ENCODE assay signal across 8 cellular contexts in the genomic region with DNA sequence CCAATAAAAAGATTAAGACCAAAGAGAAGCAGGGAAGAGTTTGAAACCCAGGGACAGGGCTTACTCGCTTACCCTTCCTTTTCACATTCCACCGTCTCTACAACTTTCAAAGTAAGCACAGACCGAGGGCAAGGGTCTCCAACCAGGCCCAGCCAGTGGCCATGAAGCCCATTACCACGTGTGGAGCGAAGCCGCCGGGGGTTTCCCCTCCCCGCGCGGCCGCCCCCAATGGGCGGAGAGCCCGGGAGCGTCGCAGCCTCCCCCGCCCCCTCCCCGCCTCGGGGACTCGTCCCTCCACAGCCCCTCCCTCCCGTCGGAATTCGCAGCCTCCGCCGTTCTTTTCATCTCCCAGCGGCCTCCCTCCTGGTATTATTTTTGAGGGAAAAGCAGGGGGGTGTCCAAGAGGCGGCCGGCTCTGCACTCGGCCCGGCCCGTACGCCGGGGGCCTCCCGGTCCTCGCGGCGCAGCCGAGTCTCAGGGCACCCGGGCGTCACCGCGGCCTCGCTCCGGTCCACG. TPM values are rescaled to one million over a fixed set of nuclear protein-coding genes. Genes with fewer than 3 reads are reported as not detected.
A peak's percentile ranks its signal among the peaks of the same experiment; 100 is the strongest.
DNase-seq lines count a peak whose midpoint lies in the region; ATAC-seq lines count a peak whose summit lies in the region.

No MANE protein-coding gene starts in this region.

- peak; percentile 27 for ATAC-seq in HG03097 (IDR thresholded peaks at IDR 0.05; ENCODE audit: low FRiP score, unreplicated experiment)

- DNase-seq in SIG-M5 treated with dmso at 0.1 percent for 504 hours (lab: John Stamatoyannopoulos, UW; ENCODE audit: unreplicated experiment) (peak; percentile 59), SIG-M5 (lab: John Stamatoyannopoulos, UW) (no peak), NCI-H510A treated with DMSO at 0.1 percent for 48 hours (lab: John Stamatoyannopoulos, UW) (peak; percentile 39), lung microvascular endothelial cell (ENCODE audit: low read depth in 2 of 2) (peak; percentile 84 to 89)
- DNase-seq in activated CD8-positive, alpha-beta memory T cell treated with anti-CD3 and anti-CD28 coated beads for 24 hours: peak; percentile 91
- DNase-seq in effector CD8-positive, alpha-beta T cell (lab: John Stamatoyannopoulos, UW): peak; percentile 74
- peak; percentile 45 for DNase-seq in stimulated activated CD8-positive, alpha-beta memory T cell treated with anti-CD3 and anti-CD28 coated beads, Interleukin-12 subunit alpha, Interleukin-12 subunit beta, amount 100 ng/mL, for 1 hour (ENCODE audit: low read depth)

RNA-seq across cellular contexts. Expression of gene NAP1L1, which starts 0.7 kb away (rescaled TPM):
- total RNA-seq in lung microvascular endothelial cell: 116 and 146 TPM in 2 replicates

RNA-seq across cellular contexts. Expression of gene PHLDA1, which starts 52.2 kb away (rescaled TPM):
- 13.1 and 16.1 TPM in 2 replicates for total RNA-seq in lung microvascular endothelial cell
